Comparison of ENCODE assay signal across 1 cellular context in genomic region chr19:46821512-46822359, GRCh38.
TF ChIP-seq lines count a peak whose summit lies in the region.

No MANE protein-coding gene starts in this region.

TF ChIP-seq in K562, 482 proteins besides CTCF, POLR2A, EP300 and RAD21 (continued from another document):
- TF ChIP-seq ID3 (CRISPR knock-in tag; IDR thresholded peaks at IDR 0.05) (no peak), ID3 (tag; IDR thresholded peaks at IDR 0.05) (no peak), PHF8 (IDR thresholded peaks at IDR 0.05; ENCODE audit: borderline replicate concordance, low read length) (no peak), IRF1 (CRISPR knock-in tag; IDR thresholded peaks at IDR 0.05; ENCODE audit: borderline replicate concordance) (no peak), ZNF384 (IDR thresholded peaks at IDR 0.05; ENCODE audit: low read depth, low read length) (no peak), MCM5 (IDR thresholded peaks at IDR 0.05; ENCODE audit: low read depth) (no peak), ZNF212 (CRISPR knock-in tag; IDR thresholded peaks at IDR 0.05) (no peak), BHLHE40 (IDR thresholded peaks at IDR 0.05; ENCODE audit: low read length) (no peak), PYGO2 (tag; IDR thresholded peaks at IDR 0.05) (no peak), NFRKB (IDR thresholded peaks at IDR 0.05; ENCODE audit: low read depth) (no peak), ZNF699 (CRISPR knock-in tag; IDR thresholded peaks at IDR 0.05; ENCODE audit: insufficient replicate concordance) (no peak), E4F1 (CRISPR knock-in tag; IDR thresholded peaks at IDR 0.05; ENCODE audit: borderline replicate concordance) (no peak), PCBP2 (IDR thresholded peaks at IDR 0.05; ENCODE audit: low read depth, low read length, poor library complexity, severe bottlenecking) (no peak), THRB (CRISPR knock-in tag; conservative IDR thresholded peaks at IDR 0.05) (no peak), NBN (IDR thresholded peaks at IDR 0.05; ENCODE audit: low read depth) (no peak)
